1 cellular context compared by ENCODE assay signal in the genomic region with DNA sequence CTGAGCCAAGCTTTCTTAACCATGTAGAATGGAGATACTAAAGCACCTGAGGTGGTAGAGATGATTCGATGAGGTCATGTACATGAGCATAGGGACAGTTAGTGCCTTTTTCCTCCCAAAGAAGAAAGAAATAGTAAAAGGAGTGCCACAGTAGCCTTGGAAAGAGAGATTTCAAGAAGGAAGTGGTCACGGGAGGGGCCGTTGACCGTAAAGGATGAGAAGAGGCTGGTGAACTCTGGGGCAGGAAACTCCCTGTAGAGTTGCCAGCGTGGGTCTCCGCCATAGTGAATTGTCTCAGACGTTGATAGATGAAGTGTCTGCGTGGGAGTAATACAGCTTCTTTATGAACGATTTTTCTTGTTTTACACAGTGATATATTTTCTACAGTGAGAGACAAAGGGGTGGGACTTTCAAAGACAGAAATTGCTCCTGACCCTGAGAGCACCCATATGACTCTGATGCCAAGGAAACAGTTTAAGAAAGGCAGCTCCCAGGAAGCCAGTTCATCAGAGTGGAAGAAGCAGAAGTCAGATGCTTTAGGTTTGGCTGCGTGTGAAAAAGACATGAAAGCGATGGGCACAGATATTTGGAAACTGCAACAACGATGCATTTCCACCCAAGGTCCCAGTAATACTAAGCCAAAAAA.
TF ChIP-seq lines count a peak whose summit lies in the region.

No MANE protein-coding gene starts in this region.

TF ChIP-seq in WTC11, 78 proteins besides CTCF, POLR2A, EP300 and RAD21 (continued from another document):
- TF ChIP-seq, protein P1, sequence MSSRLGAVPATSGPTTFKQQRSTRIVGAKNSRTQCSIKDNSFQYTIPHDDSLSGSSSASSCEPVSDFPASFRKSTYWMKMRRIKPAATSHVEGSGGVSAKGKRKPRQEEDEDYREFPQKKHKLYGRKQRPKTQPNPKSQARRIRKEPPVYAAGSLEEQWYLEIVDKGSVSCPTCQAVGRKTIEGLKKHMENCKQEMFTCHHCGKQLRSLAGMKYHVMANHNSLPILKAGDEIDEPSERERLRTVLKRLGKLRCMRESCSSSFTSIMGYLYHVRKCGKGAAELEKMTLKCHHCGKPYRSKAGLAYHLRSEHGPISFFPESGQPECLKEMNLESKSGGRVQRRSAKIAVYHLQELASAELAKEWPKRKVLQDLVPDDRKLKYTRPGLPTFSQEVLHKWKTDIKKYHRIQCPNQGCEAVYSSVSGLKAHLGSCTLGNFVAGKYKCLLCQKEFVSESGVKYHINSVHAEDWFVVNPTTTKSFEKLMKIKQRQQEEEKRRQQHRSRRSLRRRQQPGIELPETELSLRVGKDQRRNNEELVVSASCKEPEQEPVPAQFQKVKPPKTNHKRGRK (CRISPR knock-in tag; IDR thresholded peaks at IDR 0.05; ENCODE audit: borderline replicate concordance), result no peak
- TF ChIP-seq, protein P2, sequence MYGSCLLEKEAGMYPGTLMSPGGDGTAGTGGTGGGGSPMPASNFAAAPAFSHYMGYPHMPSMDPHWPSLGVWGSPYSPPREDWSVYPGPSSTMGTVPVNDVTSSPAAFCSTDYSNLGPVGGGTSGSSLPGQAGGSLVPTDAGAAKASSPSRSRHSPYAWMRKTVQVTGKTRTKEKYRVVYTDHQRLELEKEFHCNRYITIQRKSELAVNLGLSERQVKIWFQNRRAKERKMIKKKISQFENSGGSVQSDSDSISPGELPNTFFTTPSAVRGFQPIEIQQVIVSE (CRISPR knock-in tag; IDR thresholded peaks at IDR 0.05; ENCODE audit: borderline replicate concordance), result no peak
- TF ChIP-seq JUN (CRISPR knock-in tag; IDR thresholded peaks at IDR 0.05) (no peak), ZBTB21 (CRISPR knock-in tag; IDR thresholded peaks at IDR 0.05; ENCODE audit: borderline replicate concordance) (no peak), ZNF219 (CRISPR knock-in tag; IDR thresholded peaks at IDR 0.05; ENCODE audit: borderline replicate concordance) (no peak), ETV6 (CRISPR knock-in tag; IDR thresholded peaks at IDR 0.05) (no peak), ZNF317 (CRISPR knock-in tag; IDR thresholded peaks at IDR 0.05; ENCODE audit: borderline replicate concordance, low read depth) (no peak), TCF7 (CRISPR knock-in tag; IDR thresholded peaks at IDR 0.05; ENCODE audit: low read depth) (no peak), NR1H2 (CRISPR knock-in tag; IDR thresholded peaks at IDR 0.05) (no peak)
